ENCODE assay signal across 1 cellular context in the genomic region with DNA sequence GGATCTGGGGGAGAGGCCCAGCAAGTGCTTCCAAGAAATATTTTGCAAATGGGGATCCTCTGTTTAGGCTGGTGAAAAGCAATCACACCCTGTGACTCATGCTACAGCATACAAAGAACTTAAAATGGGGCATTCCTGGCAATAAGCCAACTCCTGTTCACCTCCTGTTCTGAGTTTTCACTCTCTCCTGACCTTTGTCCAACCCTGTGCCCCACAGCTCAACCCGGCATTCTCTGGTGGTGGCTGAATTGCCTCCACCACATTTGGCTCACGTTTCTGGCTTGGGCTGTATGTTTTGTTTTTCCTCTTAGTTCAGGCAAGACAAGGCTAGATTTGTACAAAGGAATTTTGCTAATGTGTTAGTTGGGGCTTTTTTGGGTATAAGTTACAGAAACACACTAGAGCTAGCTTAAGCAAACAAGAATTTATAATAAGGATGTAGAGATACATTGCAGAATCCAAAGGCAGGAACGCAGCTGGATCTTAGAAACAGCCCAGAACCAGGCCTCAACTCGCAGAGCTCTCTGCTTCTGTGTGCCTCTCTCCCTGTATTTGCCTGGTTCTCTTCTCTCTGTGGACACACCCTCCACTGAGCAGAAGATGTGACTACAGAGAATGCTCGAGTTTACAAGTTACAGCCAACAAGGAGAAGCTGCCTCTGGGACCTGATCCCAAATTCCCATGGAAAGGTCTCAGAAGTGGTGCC.
TF ChIP-seq lines count a peak whose summit lies in the region.

No MANE protein-coding gene starts in this region.

TF ChIP-seq in K562, 482 proteins besides CTCF, POLR2A, EP300 and RAD21:
- TF ChIP-seq NFIX (CRISPR knock-in tag; IDR thresholded peaks at IDR 0.05; ENCODE audit: low read depth) = peak; percentile 84
- TF ChIP-seq ELK1 (CRISPR knock-in tag; IDR thresholded peaks at IDR 0.05) = no peak
- TF ChIP-seq SOX6 (IDR thresholded peaks at IDR 0.05) = no peak
- no peak for TF ChIP-seq NR2C2 (CRISPR knock-in tag; IDR thresholded peaks at IDR 0.05)
- TF ChIP-seq NR2C2 (tag; IDR thresholded peaks at IDR 0.05) = peak; percentile 41; the same call in 1 of the 2 replicates
- no peak for TF ChIP-seq SAFB2 (IDR thresholded peaks at IDR 0.05; ENCODE audit: borderline replicate concordance, low read depth, low read length, severe bottlenecking)
- TF ChIP-seq NFIC (IDR thresholded peaks at IDR 0.05) = peak; percentile 98
- TF ChIP-seq, protein P1, sequence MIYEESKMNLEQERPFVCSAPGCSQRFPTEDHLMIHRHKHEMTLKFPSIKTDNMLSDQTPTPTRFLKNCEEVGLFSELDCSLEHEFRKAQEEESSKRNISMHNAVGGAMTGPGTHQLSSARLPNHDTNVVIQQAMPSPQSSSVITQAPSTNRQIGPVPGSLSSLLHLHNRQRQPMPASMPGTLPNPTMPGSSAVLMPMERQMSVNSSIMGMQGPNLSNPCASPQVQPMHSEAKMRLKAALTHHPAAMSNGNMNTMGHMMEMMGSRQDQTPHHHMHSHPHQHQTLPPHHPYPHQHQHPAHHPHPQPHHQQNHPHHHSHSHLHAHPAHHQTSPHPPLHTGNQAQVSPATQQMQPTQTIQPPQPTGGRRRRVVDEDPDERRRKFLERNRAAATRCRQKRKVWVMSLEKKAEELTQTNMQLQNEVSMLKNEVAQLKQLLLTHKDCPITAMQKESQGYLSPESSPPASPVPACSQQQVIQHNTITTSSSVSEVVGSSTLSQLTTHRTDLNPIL (CRISPR knock-in tag; IDR thresholded peaks at IDR 0.05) = no peak
- 0 out of 2 replicates have a peak, but pooled peaks have one; percentile 43 for TF ChIP-seq JUN (IDR thresholded peaks at IDR 0.05; ENCODE audit: borderline replicate concordance, low read depth, low read length)
- TF ChIP-seq JUN (CRISPR knock-in tag; IDR thresholded peaks at IDR 0.05; ENCODE audit: borderline replicate concordance) = no peak
- TF ChIP-seq NR2C1 (IDR thresholded peaks at IDR 0.05) = no peak
- TF ChIP-seq NR2C1 (tag; IDR thresholded peaks at IDR 0.05) = no peak
- TF ChIP-seq SMAD1 (IDR thresholded peaks at IDR 0.05; ENCODE audit: low read depth, low read length, partially characterized antibody) = peak; percentile 34
- TF ChIP-seq SMARCA5 (IDR thresholded peaks at IDR 0.05) = no peak
- TF ChIP-seq ATF1 (CRISPR knock-in tag; IDR thresholded peaks at IDR 0.05) = no peak
- TF ChIP-seq ATF1 (tag; IDR thresholded peaks at IDR 0.05) = no peak
- no peak for TF ChIP-seq SNRNP70 (optimal IDR thresholded peaks at IDR 0.05; ENCODE audit: low read depth, low read length)
- no peak for TF ChIP-seq ZNF316 (IDR thresholded peaks at IDR 0.05)
- TF ChIP-seq ZNF699 (CRISPR knock-in tag; IDR thresholded peaks at IDR 0.05; ENCODE audit: insufficient replicate concordance) = no peak
- no peak for TF ChIP-seq TAF15 (IDR thresholded peaks at IDR 0.05; ENCODE audit: low read depth, low read length)
- TF ChIP-seq YY1 (IDR thresholded peaks at IDR 0.05; ENCODE audit: borderline replicate concordance in 1 of 3, control insufficient read depth in 1 of 3, extremely low read depth in 1 of 3, insufficient read depth in 3 of 3, insufficient read length in 1 of 3, insufficient replicate concordance in 2 of 3, low read depth in 1 of 3, low read length in 2 of 3) = peak in 1 of 3 experiments; percentile 44
- TF ChIP-seq FOXK2 (conservative IDR thresholded peaks at IDR 0.05 in 1 of 2, IDR thresholded peaks at IDR 0.05 in 1 of 2; ENCODE audit: low read depth in 2 of 2) = no peak
- no peak for TF ChIP-seq HDAC3 (IDR thresholded peaks at IDR 0.05; ENCODE audit: borderline replicate concordance, partially characterized antibody)
- TF ChIP-seq XRCC4 (IDR thresholded peaks at IDR 0.05; ENCODE audit: extremely low read depth, insufficient read depth, insufficient read length) = no peak
- TF ChIP-seq FOSL1 (tag; conservative IDR thresholded peaks at IDR 0.05) = peak; percentile 70
- TF ChIP-seq, protein P2, sequence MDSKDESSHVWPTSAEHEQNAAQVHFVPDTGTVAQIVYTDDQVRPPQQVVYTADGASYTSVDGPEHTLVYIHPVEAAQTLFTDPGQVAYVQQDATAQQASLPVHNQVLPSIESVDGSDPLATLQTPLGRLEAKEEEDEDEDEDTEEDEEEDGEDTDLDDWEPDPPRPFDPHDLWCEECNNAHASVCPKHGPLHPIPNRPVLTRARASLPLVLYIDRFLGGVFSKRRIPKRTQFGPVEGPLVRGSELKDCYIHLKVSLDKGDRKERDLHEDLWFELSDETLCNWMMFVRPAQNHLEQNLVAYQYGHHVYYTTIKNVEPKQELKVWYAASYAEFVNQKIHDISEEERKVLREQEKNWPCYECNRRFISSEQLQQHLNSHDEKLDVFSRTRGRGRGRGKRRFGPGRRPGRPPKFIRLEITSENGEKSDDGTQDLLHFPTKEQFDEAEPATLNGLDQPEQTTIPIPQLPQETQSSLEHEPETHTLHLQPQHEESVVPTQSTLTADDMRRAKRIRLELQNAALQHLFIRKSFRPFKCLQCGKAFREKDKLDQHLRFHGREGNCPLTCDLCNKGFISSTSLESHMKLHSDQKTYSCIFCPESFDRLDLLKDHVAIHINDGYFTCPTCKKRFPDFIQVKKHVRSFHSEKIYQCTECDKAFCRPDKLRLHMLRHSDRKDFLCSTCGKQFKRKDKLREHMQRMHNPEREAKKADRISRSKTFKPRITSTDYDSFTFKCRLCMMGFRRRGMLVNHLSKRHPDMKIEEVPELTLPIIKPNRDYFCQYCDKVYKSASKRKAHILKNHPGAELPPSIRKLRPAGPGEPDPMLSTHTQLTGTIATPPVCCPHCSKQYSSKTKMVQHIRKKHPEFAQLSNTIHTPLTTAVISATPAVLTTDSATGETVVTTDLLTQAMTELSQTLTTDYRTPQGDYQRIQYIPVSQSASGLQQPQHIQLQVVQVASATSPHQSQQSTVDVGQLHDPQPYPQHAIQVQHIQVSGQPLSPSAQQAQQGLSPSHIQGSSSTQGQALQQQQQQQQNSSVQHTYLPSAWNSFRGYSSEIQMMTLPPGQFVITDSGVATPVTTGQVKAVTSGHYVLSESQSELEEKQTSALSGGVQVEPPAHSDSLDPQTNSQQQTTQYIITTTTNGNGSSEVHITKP (IDR thresholded peaks at IDR 0.05; ENCODE audit: partially characterized antibody) = peak; percentile 24
- peak; percentile 54; the same call in 1 of the 2 replicates for TF ChIP-seq BHLHE40 (IDR thresholded peaks at IDR 0.05; ENCODE audit: low read length)
- no peak for TF ChIP-seq CUX1 (CRISPR knock-in tag; IDR thresholded peaks at IDR 0.05)
- peak; percentile 65 for TF ChIP-seq JUND (IDR thresholded peaks at IDR 0.05; ENCODE audit: borderline replicate concordance, low read depth, low read length)
- 0 out of 3 replicates have a peak, but pooled peaks have one; percentile 49 for TF ChIP-seq JUND (tag; IDR thresholded peaks at IDR 0.05; ENCODE audit: borderline replicate concordance, low read depth, low read length)
- TF ChIP-seq, protein P3, sequence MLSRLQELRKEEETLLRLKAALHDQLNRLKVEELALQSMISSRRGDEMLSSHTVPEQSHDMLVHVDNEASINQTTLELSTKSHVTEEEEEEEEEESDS (CRISPR knock-in tag; IDR thresholded peaks at IDR 0.05) = no peak
- no peak for TF ChIP-seq EP400 (IDR thresholded peaks at IDR 0.05)
- TF ChIP-seq EZH2 (IDR thresholded peaks at IDR 0.05; ENCODE audit: borderline replicate concordance, low read depth, low read length) = no peak
- TF ChIP-seq KAT2B (IDR thresholded peaks at IDR 0.05; ENCODE audit: low read depth, low read length) = no peak
- TF ChIP-seq, protein P4, sequence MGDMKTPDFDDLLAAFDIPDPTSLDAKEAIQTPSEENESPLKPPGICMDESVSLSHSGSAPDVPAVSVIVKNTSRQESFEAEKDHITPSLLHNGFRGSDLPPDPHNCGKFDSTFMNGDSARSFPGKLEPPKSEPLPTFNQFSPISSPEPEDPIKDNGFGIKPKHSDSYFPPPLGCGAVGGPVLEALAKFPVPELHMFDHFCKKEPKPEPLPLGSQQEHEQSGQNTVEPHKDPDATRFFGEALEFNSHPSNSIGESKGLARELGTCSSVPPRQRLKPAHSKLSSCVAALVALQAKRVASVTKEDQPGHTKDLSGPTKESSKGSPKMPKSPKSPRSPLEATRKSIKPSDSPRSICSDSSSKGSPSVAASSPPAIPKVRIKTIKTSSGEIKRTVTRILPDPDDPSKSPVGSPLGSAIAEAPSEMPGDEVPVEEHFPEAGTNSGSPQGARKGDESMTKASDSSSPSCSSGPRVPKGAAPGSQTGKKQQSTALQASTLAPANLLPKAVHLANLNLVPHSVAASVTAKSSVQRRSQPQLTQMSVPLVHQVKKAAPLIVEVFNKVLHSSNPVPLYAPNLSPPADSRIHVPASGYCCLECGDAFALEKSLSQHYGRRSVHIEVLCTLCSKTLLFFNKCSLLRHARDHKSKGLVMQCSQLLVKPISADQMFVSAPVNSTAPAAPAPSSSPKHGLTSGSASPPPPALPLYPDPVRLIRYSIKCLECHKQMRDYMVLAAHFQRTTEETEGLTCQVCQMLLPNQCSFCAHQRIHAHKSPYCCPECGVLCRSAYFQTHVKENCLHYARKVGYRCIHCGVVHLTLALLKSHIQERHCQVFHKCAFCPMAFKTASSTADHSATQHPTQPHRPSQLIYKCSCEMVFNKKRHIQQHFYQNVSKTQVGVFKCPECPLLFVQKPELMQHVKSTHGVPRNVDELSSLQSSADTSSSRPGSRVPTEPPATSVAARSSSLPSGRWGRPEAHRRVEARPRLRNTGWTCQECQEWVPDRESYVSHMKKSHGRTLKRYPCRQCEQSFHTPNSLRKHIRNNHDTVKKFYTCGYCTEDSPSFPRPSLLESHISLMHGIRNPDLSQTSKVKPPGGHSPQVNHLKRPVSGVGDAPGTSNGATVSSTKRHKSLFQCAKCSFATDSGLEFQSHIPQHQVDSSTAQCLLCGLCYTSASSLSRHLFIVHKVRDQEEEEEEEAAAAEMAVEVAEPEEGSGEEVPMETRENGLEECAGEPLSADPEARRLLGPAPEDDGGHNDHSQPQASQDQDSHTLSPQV (IDR thresholded peaks at IDR 0.05) = no peak
- no peak for TF ChIP-seq ETV6 (IDR thresholded peaks at IDR 0.05; ENCODE audit: borderline replicate concordance in 1 of 2, low read depth in 2 of 2, low read length in 1 of 2)
- no peak for TF ChIP-seq ETV6 (CRISPR knock-in tag; IDR thresholded peaks at IDR 0.05; ENCODE audit: borderline replicate concordance)
- no peak for TF ChIP-seq ZBTB7A (IDR thresholded peaks at IDR 0.05; ENCODE audit: borderline replicate concordance, control insufficient read depth, low read depth, low read length)
- TF ChIP-seq FOXK1 (CRISPR knock-in tag; IDR thresholded peaks at IDR 0.05; ENCODE audit: borderline replicate concordance) = no peak
- TF ChIP-seq TEAD4 (IDR thresholded peaks at IDR 0.05; ENCODE audit: low read length) = peak; percentile 13; the same call in 1 of the 2 replicates
- no peak for TF ChIP-seq TEAD4 (CRISPR knock-in tag; IDR thresholded peaks at IDR 0.05; ENCODE audit: borderline replicate concordance)
- no peak for TF ChIP-seq CCAR2 (IDR thresholded peaks at IDR 0.05; ENCODE audit: low read depth, low read length)
TF ChIP-seq in K562: peak in this region for 11.
